ENCODE assay signal across 23 cellular contexts in the genomic region with DNA sequence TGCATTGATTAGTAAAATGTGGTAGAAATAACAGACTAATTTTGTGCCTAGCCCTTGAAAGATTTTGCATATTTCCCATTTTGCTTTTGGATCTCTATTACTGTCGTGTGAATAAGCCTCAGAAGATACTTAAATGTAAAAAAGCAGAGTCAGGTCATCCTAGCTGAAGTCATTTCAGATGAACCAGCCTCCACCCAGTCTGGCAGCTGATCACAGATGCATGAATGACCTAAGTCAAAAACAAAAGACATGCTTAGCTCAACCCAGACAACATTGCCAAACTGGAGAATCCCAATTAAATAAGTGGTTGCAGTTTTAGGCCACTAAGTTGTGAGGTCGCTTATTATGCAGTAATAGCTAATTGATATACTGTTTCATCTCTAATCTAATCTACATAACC.
DNase-seq lines count a peak whose midpoint lies in the region; ATAC-seq, FAIRE-seq and TF ChIP-seq lines count a peak whose summit lies in the region.
"Had no signal": no experiment of that assay in that cellular context is flagged by ENCODE, and none has a peak within 500 bp of the region (broad histone marks: within the 10 kb centered on the region; RNA-seq: fewer than 3 reads in every experiment).

No MANE protein-coding gene starts in this region.

- no peaks in the 10 kb centered on the region for H3K27me3 ChIP-seq in right cardiac atrium (ENCODE audit: control insufficient read depth, insufficient read depth)
- H3K27me3 ChIP-seq: Peyer's patch, SJSA1 had no signal

- no peaks in the 10 kb centered on the region for H3K4me1 ChIP-seq in right cardiac atrium (ENCODE audit: control insufficient read depth, insufficient read depth, low read length)
- H3K4me1 ChIP-seq: Peyer's patch, SJSA1 had no signal

- no peak for TF ChIP-seq POLR2A in H54 (IDR thresholded peaks at IDR 0.05; ENCODE audit: low read depth, low read length)

- intact Hi-C loops in right cardiac atrium (cut with DNase I): no loop called here

- H3K4me3 ChIP-seq in choroid plexus epithelial cell (ENCODE audit: low read depth, low read length) (no peak overlapping the region), skeletal muscle cell (ENCODE audit: low read depth, low read length) (no peak overlapping the region), right cardiac atrium (ENCODE audit: low read length) (no peak overlapping the region)
- H3K4me3 ChIP-seq: Peyer's patch, SJSA1 had no signal

- TF ChIP-seq CTCF in choroid plexus epithelial cell (conservative IDR thresholded peaks at IDR 0.05; ENCODE audit: low read depth, low read length): no peak

- peak; percentile 30 for FAIRE-seq in H54 (lab: Jason Lieb, UNC)
- FAIRE-seq: D721Med, GM12892, GM18507, H1, HepG2 had no signal

- H3K27ac ChIP-seq in right cardiac atrium (ENCODE audit: low read length): no peak overlapping the region
- H3K27ac ChIP-seq: Peyer's patch, SJSA1 had no signal

- 67% methylated on average over 2 of the region's 2 CpGs for WGBS in right cardiac atrium

- no peaks in the 10 kb centered on the region for H3K9me3 ChIP-seq in right cardiac atrium (ENCODE audit: control insufficient read depth, low read length)
- H3K9me3 ChIP-seq: Peyer's patch, SJSA1 had no signal

- DNase-seq in H54 (ENCODE audit: insufficient read length, low spot score) (no peak), choroid plexus epithelial cell (ENCODE audit: low read depth) (peak; percentile 15), iris pigment epithelial cell (ENCODE audit: low read depth) (peak; percentile 28), skeletal muscle cell (ENCODE audit: low read depth) (peak; percentile 16), right cardiac atrium (no peak)
- DNase-seq: C1 segment of cervical spinal cord; CD8-positive, alpha-beta memory T cell; KG1; MV-4-11; NCI-H1417; NCI-H187 treated with DMSO at 0.1 percent for 48 hours; NCI-H2171; NCI-H748 treated with DMSO at 0.1 percent for 48 hours; NK-92 treated with Interleukin-12 subunit alpha and Interleukin-12 subunit beta, amount 100 ng/mL, for 24 hours; Peyer's patch had no signal

- ATAC-seq in HG02759 (IDR thresholded peaks at IDR 0.05; ENCODE audit: unreplicated experiment): no peak
- ATAC-seq in GM18868 (IDR thresholded peaks at IDR 0.05; ENCODE audit: unreplicated experiment): no peak
- no peak for ATAC-seq in right cardiac atrium
- ATAC-seq: HepG2 had no signal

Comparison
In these comparisons a context has a peak if more than half of its experiments do, and no peak if none do; other contexts are left out.
1. DNase-seq: peak in choroid plexus epithelial cell (single experiment), iris pigment epithelial cell (single experiment) and skeletal muscle cell (single experiment); none in H54 (single experiment) and right cardiac atrium (0 of 3).